ENCODE assay signal across 8 cellular contexts in the genomic region with DNA sequence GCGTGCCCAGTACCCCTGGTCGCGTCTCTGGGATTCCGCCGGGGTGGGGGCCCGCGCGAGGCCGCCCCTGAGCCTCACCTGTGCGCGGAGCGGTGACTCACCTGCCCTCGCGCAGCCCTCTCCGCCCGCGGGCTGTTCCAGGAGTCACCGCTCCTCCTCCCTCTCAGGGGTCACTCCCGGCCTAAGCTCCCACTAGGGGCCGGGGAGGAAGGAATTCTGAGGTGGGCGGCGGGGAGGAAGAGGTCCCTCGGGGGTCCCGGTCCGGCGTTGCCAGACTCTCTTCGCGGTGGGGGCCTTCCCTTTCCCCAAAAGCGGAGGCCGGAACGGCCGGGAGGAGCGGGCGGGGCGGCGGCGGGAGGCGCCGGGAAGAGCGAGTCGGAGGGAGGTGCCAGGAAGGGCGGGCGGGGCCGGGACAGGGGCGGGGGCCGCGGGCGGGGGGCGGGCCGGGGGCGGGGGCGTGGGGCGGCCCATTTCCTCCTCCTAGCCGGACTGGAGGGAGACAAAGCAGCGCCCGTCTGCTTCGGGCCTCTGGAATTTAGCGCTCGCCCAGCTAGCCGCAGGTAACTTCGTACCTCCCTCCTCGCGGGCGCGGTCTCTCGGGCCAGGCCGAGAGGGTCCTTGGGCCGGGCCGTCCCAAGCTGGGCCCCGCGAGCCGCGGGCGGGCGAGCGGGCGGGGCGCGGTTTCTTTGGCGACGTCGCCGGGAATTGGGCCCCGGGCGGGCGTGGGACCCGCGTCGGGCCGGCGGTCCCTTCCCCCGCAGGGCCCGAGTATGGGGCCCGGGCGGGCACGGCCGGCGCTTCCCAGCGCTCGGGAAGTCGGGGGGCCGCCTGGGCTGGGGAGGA. TPM values are rescaled to one million over a fixed set of nuclear protein-coding genes. Genes with fewer than 3 reads are reported as not detected.
DNase-seq lines count a peak whose midpoint lies in the region; ATAC-seq and TF ChIP-seq lines count a peak whose summit lies in the region.

A gene with protein sequence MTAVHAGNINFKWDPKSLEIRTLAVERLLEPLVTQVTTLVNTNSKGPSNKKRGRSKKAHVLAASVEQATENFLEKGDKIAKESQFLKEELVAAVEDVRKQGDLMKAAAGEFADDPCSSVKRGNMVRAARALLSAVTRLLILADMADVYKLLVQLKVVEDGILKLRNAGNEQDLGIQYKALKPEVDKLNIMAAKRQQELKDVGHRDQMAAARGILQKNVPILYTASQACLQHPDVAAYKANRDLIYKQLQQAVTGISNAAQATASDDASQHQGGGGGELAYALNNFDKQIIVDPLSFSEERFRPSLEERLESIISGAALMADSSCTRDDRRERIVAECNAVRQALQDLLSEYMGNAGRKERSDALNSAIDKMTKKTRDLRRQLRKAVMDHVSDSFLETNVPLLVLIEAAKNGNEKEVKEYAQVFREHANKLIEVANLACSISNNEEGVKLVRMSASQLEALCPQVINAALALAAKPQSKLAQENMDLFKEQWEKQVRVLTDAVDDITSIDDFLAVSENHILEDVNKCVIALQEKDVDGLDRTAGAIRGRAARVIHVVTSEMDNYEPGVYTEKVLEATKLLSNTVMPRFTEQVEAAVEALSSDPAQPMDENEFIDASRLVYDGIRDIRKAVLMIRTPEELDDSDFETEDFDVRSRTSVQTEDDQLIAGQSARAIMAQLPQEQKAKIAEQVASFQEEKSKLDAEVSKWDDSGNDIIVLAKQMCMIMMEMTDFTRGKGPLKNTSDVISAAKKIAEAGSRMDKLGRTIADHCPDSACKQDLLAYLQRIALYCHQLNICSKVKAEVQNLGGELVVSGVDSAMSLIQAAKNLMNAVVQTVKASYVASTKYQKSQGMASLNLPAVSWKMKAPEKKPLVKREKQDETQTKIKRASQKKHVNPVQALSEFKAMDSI (plus strand): TSS at position 475 of the 843 bp plus-strand sequence. CDS start 28,500 bp downstream, outside the sequence.

- H3K4me1 ChIP-seq in RWPE2 (ENCODE audit: insufficient read depth, poor library complexity, severe bottlenecking) (peaks cover 13% of the 10 kb centered on the region), foreskin keratinocyte (no peaks in the 10 kb centered on the region), neuron (ENCODE audit: insufficient read depth, low read length) (peaks cover 16% of the 10 kb centered on the region)

- H3K9me3 ChIP-seq in RWPE2 (ENCODE audit: severe bottlenecking) = no peaks in the 10 kb centered on the region
- no peaks in the 10 kb centered on the region for H3K9me3 ChIP-seq in neuron (ENCODE audit: low read length)

- H3K27ac ChIP-seq in RWPE2 (ENCODE audit: poor library complexity, severe bottlenecking) = peak within 1 kb of the TSS; percentile 90
- peak within 1 kb of the TSS; percentile 99 for H3K27ac ChIP-seq in foreskin keratinocyte

- DNase-seq in AG04449 (ENCODE audit: low read depth, low spot score) (no peak), HPDE6-E6E7 (ENCODE audit: extremely low spot score) (peak; percentile 89), RWPE2 (ENCODE audit: low spot score) (peak; percentile 90), activated gamma-delta T cell treated with Interleukin-2 at 50 U/mL for 16 hours (peak; percentile 34), foreskin keratinocyte (peak; percentile 61 to 82), stromal cell of bone marrow (ENCODE audit: low read depth) (peak; percentile 39)

- H2AFZ ChIP-seq in neuron (ENCODE audit: low read depth, low read length) = peak within 1 kb of the TSS; percentile 99

- ATAC-seq in GM19025 (IDR thresholded peaks at IDR 0.05; ENCODE audit: low read depth, unreplicated experiment) (peak; percentile 62), RWPE2 (ENCODE audit: low read depth) (peak; percentile 76), foreskin keratinocyte (peak; percentile 82)

- H3K27me3 ChIP-seq in RWPE2 (ENCODE audit: insufficient read depth, poor library complexity, severe bottlenecking) = no peaks in the 10 kb centered on the region
- no peaks in the 10 kb centered on the region for H3K27me3 ChIP-seq in foreskin keratinocyte
- no peaks in the 10 kb centered on the region for H3K27me3 ChIP-seq in neuron (ENCODE audit: insufficient read depth, low read length)

- H3K36me3 ChIP-seq in RWPE2 (ENCODE audit: low read depth) (peaks cover 25% of the 10 kb centered on the region), neuron (ENCODE audit: insufficient read depth, low read length) (peaks cover 18% of the 10 kb centered on the region)

- POLR2A ChIA-PET in AG04449 (lab: Yijun Ruan, JAX) = interaction anchor here (0.5 to 1.4 kb wide), 4 partner anchors 10 to 521 kb away, joined by 3 to 5 read pairs (median 3); partner anchors contain the start of gene HSPA9

- TF ChIP-seq CTCF in AG04449 (IDR thresholded peaks at IDR 0.05; ENCODE audit: insufficient read depth, low read length, missing control alignments) (no peak), RWPE2 (IDR thresholded peaks at IDR 0.05; ENCODE audit: poor library complexity, severe bottlenecking) (no peak), foreskin keratinocyte (conservative IDR thresholded peaks at IDR 0.05) (peak; percentile 11)

- CTCF ChIA-PET in AG04449 (lab: Yijun Ruan, JAX) = interaction anchor here (1.2 kb wide), 1 partner anchor 37 kb away, joined by 3 read pairs; no protein-coding TSS in a partner anchor

- H3K4me3 ChIP-seq in AG04449 (ENCODE audit: low read depth, low read length) (peak within 1 kb of the TSS; percentile 90), RWPE2 (ENCODE audit: severe bottlenecking) (peak within 1 kb of the TSS; percentile 99), neuron (ENCODE audit: low read length) (peak within 1 kb of the TSS; percentile 93)

RNA-seq across cellular contexts. Expression of the gene that starts here (rescaled TPM):
- total RNA-seq in foreskin keratinocyte = 250 and 266 TPM in 2 replicates
- polyA plus RNA-seq in foreskin keratinocyte = 146 and 149 TPM in 2 replicates
